Comparison of ENCODE assay signal across 8 cellular contexts in the genomic region with DNA sequence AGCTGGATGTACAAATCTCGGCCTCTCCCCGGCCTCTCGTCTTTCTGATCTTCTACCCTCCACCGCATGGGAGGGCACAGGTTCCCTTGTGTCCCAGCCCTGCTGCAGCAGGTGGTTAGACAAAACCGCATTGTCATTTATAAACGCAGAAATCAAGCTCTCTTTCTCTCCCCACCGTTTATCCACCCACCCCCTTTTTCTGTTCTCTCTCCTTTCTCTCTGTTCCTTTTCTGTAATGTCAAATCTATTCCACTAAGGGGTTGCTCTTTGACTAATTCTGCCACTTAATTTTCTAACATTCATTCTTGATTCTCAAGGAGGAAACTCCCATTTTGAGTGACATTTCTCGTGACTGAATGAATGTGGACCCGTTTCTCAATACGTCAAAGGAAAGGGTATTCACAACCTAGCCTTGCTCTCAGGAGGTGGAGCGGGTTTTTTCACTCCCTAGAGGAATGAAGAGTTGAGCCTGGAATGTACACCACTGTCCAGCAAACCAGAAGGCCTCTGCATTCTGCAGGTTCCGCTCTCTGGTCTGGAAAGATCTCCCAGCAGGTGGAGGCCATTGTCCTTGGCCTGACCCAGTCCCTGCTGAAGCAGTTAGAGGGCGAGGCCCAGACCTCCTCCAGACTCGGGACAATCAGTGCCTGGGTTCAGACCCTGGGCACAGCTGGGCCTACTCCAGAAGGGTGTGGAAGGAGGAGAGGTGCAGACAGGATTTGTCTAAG.
DNase-seq lines count a peak whose midpoint lies in the region; ATAC-seq, FAIRE-seq and TF ChIP-seq lines count a peak whose summit lies in the region.

No MANE protein-coding gene starts in this region.

- H3K79me2 ChIP-seq in GM12878 (ENCODE audit: control insufficient read depth, insufficient read depth, low read length) = peaks cover 27% of the 10 kb centered on the region

- H3K9ac ChIP-seq in GM12878 (ENCODE audit: control insufficient read depth, insufficient read depth, low read length) = peak overlapping the region; percentile 79

- H3K36me3 Mint-ChIP-seq in CD8-positive, alpha-beta memory T cell = no peaks in the 10 kb centered on the region
- H3K36me3 Mint-ChIP-seq in stimulated activated naive B cell treated with anti-CD40 and anti-IgM and Interleukin-4, amounts not matched to agents 10 μg/mL and 1 μg/mL and 100 μg/mL, for 72 hours = peaks cover 2 to 22% of the 10 kb centered on the region in 2 donors

- H3K27ac Mint-ChIP-seq in CD8-positive, alpha-beta memory T cell = peak overlapping the region in 5 of 8 donors; percentile 9 to 63 (median 28)
- peak overlapping the region; percentile 83 for H3K27ac Mint-ChIP-seq in stimulated activated naive B cell treated with anti-CD40 and anti-IgM and Interleukin-4, amounts not matched to agents 10 μg/mL and 1 μg/mL and 100 μg/mL, for 72 hours

- peak overlapping the region; percentile 91 for H3K4me2 ChIP-seq in GM12878 (ENCODE audit: control insufficient read depth, insufficient read depth)

- no peaks in the 10 kb centered on the region for H3K27me3 Mint-ChIP-seq in CD8-positive, alpha-beta memory T cell
- no peaks in the 10 kb centered on the region for H3K27me3 Mint-ChIP-seq in stimulated activated naive B cell treated with anti-CD40 and anti-IgM and Interleukin-4, amounts not matched to agents 10 μg/mL and 1 μg/mL and 100 μg/mL, for 72 hours

- H3K4me3 ChIP-seq in CD8-positive, alpha-beta memory T cell (ENCODE audit: low read length) = no peak overlapping the region
- peak overlapping the region; percentile 55 for H3K4me3 ChIP-seq in GM12878

- BruUV-seq in GM12878 (replicated peaks; lab: Mats Ljungman, UMichigan) = no TSS peak

- H4K20me1 ChIP-seq in GM12878 (ENCODE audit: control insufficient read depth, insufficient read depth) = no peaks in the 10 kb centered on the region

- H3K4me1 ChIP-seq in CD8-positive, alpha-beta memory T cell (ENCODE audit: insufficient read depth, low read length) = peaks cover 21% of the 10 kb centered on the region
- H3K4me1 ChIP-seq in GM12878 (ENCODE audit: control insufficient read depth, insufficient read depth, low read length) = peaks cover 66% of the 10 kb centered on the region

- 10% methylated on average over 13 of the region's 14 CpGs for WGBS in GM12878 (ENCODE audit: insufficient coverage, insufficient replicate concordance, low lambda C conversion rate, missing lambda C conversion rate)

- H3K9me3 Mint-ChIP-seq in CD8-positive, alpha-beta memory T cell = no peaks in the 10 kb centered on the region
- peaks cover 0 to 4% of the 10 kb centered on the region in 2 donors for H3K9me3 Mint-ChIP-seq in stimulated activated naive B cell treated with anti-CD40 and anti-IgM and Interleukin-4, amounts not matched to agents 10 μg/mL and 1 μg/mL and 100 μg/mL, for 72 hours

- no peaks in the 10 kb centered on the region for H3K9me3 ChIP-seq in CD8-positive, alpha-beta memory T cell (ENCODE audit: low read length)
- H3K9me3 ChIP-seq in GM12878 (replicated peaks; ENCODE audit: control insufficient read depth, insufficient read depth, low read length) = no peaks in the 10 kb centered on the region; the same call in 2 of the 3 replicates

- H3K27ac ChIP-seq in CD8-positive, alpha-beta memory T cell (ENCODE audit: low read depth, low read length) = no peak overlapping the region
- peak overlapping the region; percentile 99 for H3K27ac ChIP-seq in GM12878 (ENCODE audit: control insufficient read depth, insufficient read depth)

- peaks cover 16 to 26% (median 25%) of the 10 kb centered on the region in 3 donors for H3K4me1 Mint-ChIP-seq in CD8-positive, alpha-beta memory T cell
- peaks cover 45 to 68% of the 10 kb centered on the region in 2 donors for H3K4me1 Mint-ChIP-seq in stimulated activated naive B cell treated with anti-CD40 and anti-IgM and Interleukin-4, amounts not matched to agents 10 μg/mL and 1 μg/mL and 100 μg/mL, for 72 hours

- in situ Hi-C loops in GM12878 (cut with MboI) = loop anchor here (10.0 kb wide), 1 partner anchor 446 kb away; a partner anchor contains a TSS

- intact Hi-C loops in GM12878 (cut with micrococcal nuclease; ENCODE audit: unreplicated experiment) = loop anchor here (1.0 to 10.0 kb wide), 5 partner anchors 26 to 566 kb away; no protein-coding TSS in a partner anchor

- no peak; a peak in 1 of 6 replicates for TF ChIP-seq CTCF in GM12878 (IDR thresholded peaks at IDR 0.05 in 2 of 3, conservative IDR thresholded peaks at IDR 0.05 in 1 of 3; ENCODE audit: control insufficient read depth in 2 of 3, extremely low read depth in 1 of 3, insufficient read depth in 1 of 3, low read depth in 3 of 3, low read length in 3 of 3)

- TF ChIP-seq RAD21 in GM12878 (IDR thresholded peaks at IDR 0.05; ENCODE audit: insufficient read depth, low read depth, low read length) = peak; percentile 28; the same call in 1 of the 2 replicates

- POLR2A ChIA-PET in CD8-positive, alpha-beta memory T cell (lab: Charles Lee) = no interaction called here
- POLR2A ChIA-PET in GM12878 (lab: Charles Lee) = interaction anchor here (0.6 to 4.1 kb wide), 15 partner anchors 15 to 410 kb away, joined by 3 to 49 read pairs (median 6); no protein-coding TSS in a partner anchor

- no peaks in the 10 kb centered on the region for H3K27me3 ChIP-seq in CD8-positive, alpha-beta memory T cell (ENCODE audit: insufficient read depth, low read length, poor library complexity, severe bottlenecking)
- H3K27me3 ChIP-seq in GM12878 (replicated peaks in 1 of 2; ENCODE audit: control insufficient read depth in 2 of 2, insufficient read depth in 2 of 2, low read length in 1 of 2) = no peaks in the 10 kb centered on the region

- peak overlapping the region in 6 of 7 donors; percentile 7 to 61 (median 45) for H3K4me3 Mint-ChIP-seq in CD8-positive, alpha-beta memory T cell
- H3K4me3 Mint-ChIP-seq in stimulated activated naive B cell treated with anti-CD40 and anti-IgM and Interleukin-4, amounts not matched to agents 10 μg/mL and 1 μg/mL and 100 μg/mL, for 72 hours = peak overlapping the region; percentile 69 to 76

- TF ChIP-seq POLR2A in GM12878 (IDR thresholded peaks at IDR 0.05; ENCODE audit: low read depth, low read length) = peak; percentile 29; the same call in 1 of the 2 replicates

- FAIRE-seq in GM12878 (lab: Jason Lieb, UNC) = peak; percentile 83

- CTCF ChIA-PET in CD8-positive, alpha-beta memory T cell (lab: Charles Lee) = no interaction called here
- CTCF ChIA-PET in GM12878 (lab: Yijun Ruan, JAX) = interaction anchor here (1.2 to 15.5 kb wide), 13 partner anchors 8 to 250 kb away, joined by 3 to 348 read pairs (median 6); no protein-coding TSS in a partner anchor

- ATAC-seq in GM19328 (IDR thresholded peaks at IDR 0.05; ENCODE audit: unreplicated experiment) (peak; percentile 46), HG03342 (IDR thresholded peaks at IDR 0.05; ENCODE audit: unreplicated experiment) (peak; percentile 54), GM12878 (peak; percentile 69)
- ATAC-seq in stimulated activated naive B cell treated with anti-CD40 and anti-IgM and Interleukin-4, amounts not matched to agents 10 μg/mL and 1 μg/mL and 100 μg/mL, for 72 hours (replicated peaks) = peak; percentile 83 to 90

- DNase-seq in CD8-positive, alpha-beta memory T cell = no peak
- DNase-seq in GM12878 (ENCODE audit: low read depth, low spot score) = peak; percentile 91
- peak; percentile 71 for DNase-seq in stimulated activated naive B cell treated with anti-CD40 and anti-IgM and Interleukin-4, amounts not matched to agents 10 μg/mL and 1 μg/mL and 100 μg/mL, for 72 hours
- no peak for DNase-seq in GM19240 (ENCODE audit: insufficient read length, low spot score)
- DNase-seq in ureter (ENCODE audit: low spot score) = no peak
- DNase-seq in NCI-H2196 treated with DMSO at 0.1 percent for 48 hours (lab: John Stamatoyannopoulos, UW; ENCODE audit: unreplicated experiment) = no peak

- peak overlapping the region; percentile 13 for H2AFZ ChIP-seq in GM12878 (ENCODE audit: control insufficient read depth, low read depth, low read length)

- RAD21 ChIA-PET in GM12878 (lab: Charles Lee; ENCODE audit: unreplicated experiment) = interaction anchor here (0.7 to 5.1 kb wide), 15 partner anchors 8 to 361 kb away, joined by 3 to 89 read pairs (median 8); a partner anchor contains a TSS

- SMC1A ChIA-PET in GM12878 (lab: Charles Lee; ENCODE audit: uncharacterized antibody, unreplicated experiment) = interaction anchor here (0.7 to 4.7 kb wide), 14 partner anchors 9 to 251 kb away, joined by 3 to 81 read pairs (median 9); no protein-coding TSS in a partner anchor

- no peaks in the 10 kb centered on the region for H3K36me3 ChIP-seq in CD8-positive, alpha-beta memory T cell (ENCODE audit: insufficient read depth, low read length)
- no peaks in the 10 kb centered on the region for H3K36me3 ChIP-seq in GM12878 (ENCODE audit: control insufficient read depth in 2 of 2, insufficient read depth in 2 of 2, low read length in 1 of 2)

- TF ChIP-seq EP300 in GM12878 (IDR thresholded peaks at IDR 0.05; ENCODE audit: borderline replicate concordance in 1 of 2, control insufficient read depth in 1 of 2, low read depth in 2 of 2, low read length in 2 of 2) = peak; percentile 92 to 95

TF ChIP-seq in GM12878, 131 proteins besides CTCF, POLR2A, EP300 and RAD21 (continues in another document):
- TF ChIP-seq EZH2 (IDR thresholded peaks at IDR 0.05; ENCODE audit: borderline replicate concordance, control insufficient read depth, low read depth, low read length) (no peak), NBN (IDR thresholded peaks at IDR 0.05) (peak; percentile 86), RAD51 (IDR thresholded peaks at IDR 0.05) (no peak), CHD1 (IDR thresholded peaks at IDR 0.05; ENCODE audit: low read depth, low read length) (no peak), SIX5 (IDR thresholded peaks at IDR 0.05; ENCODE audit: low read depth, low read length, severe bottlenecking) (no peak), CBX3 (IDR thresholded peaks at IDR 0.05; ENCODE audit: borderline replicate concordance, low read depth) (no peak), MYC (IDR thresholded peaks at IDR 0.05; ENCODE audit: insufficient read depth, insufficient read length, insufficient replicate concordance, low read length, severe bottlenecking) (no peak), MXI1 (IDR thresholded peaks at IDR 0.05; ENCODE audit: low read depth, low read length) (peak; percentile 25; the same call in 1 of the 2 replicates)
- TF ChIP-seq, protein P1, sequence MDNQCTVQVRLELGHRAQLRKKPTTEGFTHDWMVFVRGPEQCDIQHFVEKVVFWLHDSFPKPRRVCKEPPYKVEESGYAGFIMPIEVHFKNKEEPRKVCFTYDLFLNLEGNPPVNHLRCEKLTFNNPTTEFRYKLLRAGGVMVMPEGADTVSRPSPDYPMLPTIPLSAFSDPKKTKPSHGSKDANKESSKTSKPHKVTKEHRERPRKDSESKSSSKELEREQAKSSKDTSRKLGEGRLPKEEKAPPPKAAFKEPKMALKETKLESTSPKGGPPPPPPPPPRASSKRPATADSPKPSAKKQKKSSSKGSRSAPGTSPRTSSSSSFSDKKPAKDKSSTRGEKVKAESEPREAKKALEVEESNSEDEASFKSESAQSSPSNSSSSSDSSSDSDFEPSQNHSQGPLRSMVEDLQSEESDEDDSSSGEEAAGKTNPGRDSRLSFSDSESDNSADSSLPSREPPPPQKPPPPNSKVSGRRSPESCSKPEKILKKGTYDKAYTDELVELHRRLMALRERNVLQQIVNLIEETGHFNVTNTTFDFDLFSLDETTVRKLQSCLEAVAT (IDR thresholded peaks at IDR 0.05) = peak; percentile 38; the same call in 1 of the 2 replicates

Comparison
In these comparisons a context has a peak if more than half of its experiments do, and no peak if none do; other contexts are left out.
1. DNase-seq: peak in GM12878 (single experiment) and stimulated activated naive B cell treated with anti-CD40 and anti-IgM and Interleukin-4, amounts not matched to agents 10 μg/mL and 1 μg/mL and 100 μg/mL, for 72 hours (single experiment); none in CD8-positive, alpha-beta memory T cell (0 of 5), GM19240 (single experiment), ureter (single experiment) and NCI-H2196 treated with DMSO at 0.1 percent for 48 hours (single experiment).
2. Peak in every context shown above with its lines, with median percentiles within 50 percentile points of each other: ATAC-seq.